In genomic region chr21:33780631-33781030, GRCh38 we compare ENCODE assay signal across 35 cellular contexts.
DNase-seq lines count a peak whose midpoint lies in the region; ATAC-seq and TF ChIP-seq lines count a peak whose summit lies in the region.
"Had no signal": no experiment of that assay in that cellular context is flagged by ENCODE, and none has a peak within 500 bp of the region (broad histone marks: within the 10 kb centered on the region; RNA-seq: fewer than 3 reads in every experiment).

No MANE protein-coding gene starts in this region.

- H3K36me3 Mint-ChIP-seq in chondrocyte (ENCODE audit: low read depth) = peaks cover 12% of the 10 kb centered on the region
- H3K36me3 Mint-ChIP-seq in CD8-positive, alpha-beta memory T cell = peaks cover 3 to 29% (median 5%) of the 10 kb centered on the region in 3 donors
- H3K36me3 Mint-ChIP-seq: CD4-positive, CD25-positive, alpha-beta regulatory T cell; stimulated activated effector memory CD8-positive, alpha-beta T cell treated with anti-CD3 and anti-CD28 coated beads, Interleukin-12 subunit alpha, Interleukin-12 subunit beta, amount 100 ng/mL, for 72 hours had no signal

- ATAC-seq in GM19035 (IDR thresholded peaks at IDR 0.05; ENCODE audit: unreplicated experiment) = no peak
- ATAC-seq: activated T-helper 17 cell treated with anti-CD3 and anti-CD28 coated beads, Interleukin-2, amount 50 U/mL, for 72 hours; HepG2; naive thymus-derived CD4-positive, alpha-beta T cell; stimulated activated effector memory CD8-positive, alpha-beta T cell treated with anti-CD3 and anti-CD28 coated beads, Interleukin-12 subunit alpha, Interleukin-12 subunit beta, amount 100 ng/mL, for 72 hours had no signal

- DNase-seq in A172 (ENCODE audit: low spot score) = peak; percentile 26
- DNase-seq in LHCN-M2 (ENCODE audit: low read depth) = peak; percentile 47
- DNase-seq in chondrocyte (ENCODE audit: low spot score) = no peak
- DNase-seq in iris pigment epithelial cell (ENCODE audit: low read depth) = peak; percentile 63
- no peak for DNase-seq in CD8-positive, alpha-beta memory T cell
- DNase-seq in occipital lobe (lab: John Stamatoyannopoulos, UW) = no peak
- DNase-seq in COLO668 (lab: John Stamatoyannopoulos, UW; ENCODE audit: unreplicated experiment) = no peak
- DNase-seq: activated CD4-positive, alpha-beta T cell treated with anti-CD3 and anti-CD28 coated beads for 4 hours; activated naive CD4-positive, alpha-beta T cell treated with anti-CD3 and anti-CD28 coated beads, Interleukin-2, amount 10 ng/mL, durations not matched to agents 7 days and 5 days; AML-193; amniotic stem cell; CD4-positive, CD25-positive, alpha-beta regulatory T cell; colonic mucosa; effector CD8-positive, alpha-beta T cell; foreskin fibroblast; HCEC 1CT; head of caudate nucleus; Karpas-422; naive thymus-derived CD4-positive, alpha-beta T cell; NCI-H146; SJCRH30; stimulated activated CD4-positive, alpha-beta T cell treated with anti-CD3 and anti-CD28 coated beads, Interleukin-15, amount 100 ng/mL, for 24 hours; substantia nigra; T1000; trophoblast cell had no signal

- peaks cover 31% of the 10 kb centered on the region for H3K4me1 Mint-ChIP-seq in chondrocyte (ENCODE audit: low read depth)
- no peaks in the 10 kb centered on the region for H3K4me1 Mint-ChIP-seq in CD8-positive, alpha-beta memory T cell
- H3K4me1 Mint-ChIP-seq: activated naive CD4-positive, alpha-beta T cell treated with anti-CD3 and anti-CD28 coated beads, Interleukin-2, amount 10 ng/mL, durations not matched to agents 7 days and 5 days; activated T-helper 17 cell treated with anti-CD3 and anti-CD28 coated beads, Interleukin-2, amount 50 U/mL, for 72 hours; CD4-positive, CD25-positive, alpha-beta regulatory T cell; naive thymus-derived CD4-positive, alpha-beta T cell; stimulated activated effector memory CD8-positive, alpha-beta T cell treated with anti-CD3 and anti-CD28 coated beads, Interleukin-12 subunit alpha, Interleukin-12 subunit beta, amount 100 ng/mL, for 72 hours had no signal

- no peaks in the 10 kb centered on the region for H3K4me1 ChIP-seq in CD8-positive, alpha-beta memory T cell (ENCODE audit: insufficient read depth, low read length)
- H3K4me1 ChIP-seq: breast epithelium, colonic mucosa, prostate gland had no signal

- CTCF ChIA-PET in CD8-positive, alpha-beta memory T cell (lab: Charles Lee) = no interaction called here

- H3K27ac ChIP-seq in CD8-positive, alpha-beta memory T cell (ENCODE audit: low read depth, low read length) = no peak overlapping the region
- H3K27ac ChIP-seq: 22Rv1, breast epithelium, colonic mucosa, neutrophil, prostate gland, SJCRH30, VCaP had no signal

- H3K36me3 ChIP-seq in CD8-positive, alpha-beta memory T cell (ENCODE audit: insufficient read depth, low read length) = no peaks in the 10 kb centered on the region
- H3K36me3 ChIP-seq: breast epithelium, colonic mucosa, prostate gland had no signal

- H3K4me3 ChIP-seq in CD8-positive, alpha-beta memory T cell (ENCODE audit: low read length) = no peak overlapping the region
- H3K4me3 ChIP-seq: breast epithelium, colonic mucosa, prostate gland, SJCRH30 had no signal

- POLR2A ChIA-PET in CD8-positive, alpha-beta memory T cell (lab: Charles Lee) = no interaction called here

- H3K9me3 ChIP-seq in CD8-positive, alpha-beta memory T cell (ENCODE audit: low read length) = no peaks in the 10 kb centered on the region
- H3K9me3 ChIP-seq: breast epithelium, colonic mucosa, neutrophil, prostate gland had no signal

- H3K27me3 ChIP-seq in CD8-positive, alpha-beta memory T cell (ENCODE audit: insufficient read depth, low read length, poor library complexity, severe bottlenecking) = no peaks in the 10 kb centered on the region
- H3K27me3 ChIP-seq: breast epithelium, colonic mucosa, neutrophil, SJCRH30 had no signal

- peaks cover 8% of the 10 kb centered on the region for H3K9me3 Mint-ChIP-seq in chondrocyte (ENCODE audit: low read depth)
- H3K9me3 Mint-ChIP-seq in CD8-positive, alpha-beta memory T cell = peaks cover 0 to 13% (median 4%) of the 10 kb centered on the region in 5 donors
- H3K9me3 Mint-ChIP-seq: activated naive CD4-positive, alpha-beta T cell treated with anti-CD3 and anti-CD28 coated beads, Interleukin-2, amount 10 ng/mL, durations not matched to agents 7 days and 5 days had no signal

- no peak for TF ChIP-seq CTCF in chondrocyte (IDR thresholded peaks at IDR 0.05)

- H3K27me3 Mint-ChIP-seq in chondrocyte (ENCODE audit: low read depth) = no peaks in the 10 kb centered on the region
- H3K27me3 Mint-ChIP-seq in CD8-positive, alpha-beta memory T cell = peaks cover 0 to 9% of the 10 kb centered on the region in 2 donors
- H3K27me3 Mint-ChIP-seq: activated naive CD4-positive, alpha-beta T cell treated with anti-CD3 and anti-CD28 coated beads, Interleukin-2, amount 10 ng/mL, durations not matched to agents 7 days and 5 days; activated T-helper 17 cell treated with anti-CD3 and anti-CD28 coated beads, Interleukin-2, amount 50 U/mL, for 72 hours had no signal

- H3K27ac Mint-ChIP-seq in chondrocyte (ENCODE audit: unreplicated experiment) = peak overlapping the region; percentile 57
- H3K27ac Mint-ChIP-seq in CD8-positive, alpha-beta memory T cell = no peak overlapping the region
- H3K27ac Mint-ChIP-seq: activated naive CD4-positive, alpha-beta T cell treated with anti-CD3 and anti-CD28 coated beads, Interleukin-2, amount 10 ng/mL, durations not matched to agents 7 days and 5 days; activated T-helper 17 cell treated with anti-CD3 and anti-CD28 coated beads, Interleukin-2, amount 50 U/mL, for 72 hours; CD4-positive, CD25-positive, alpha-beta regulatory T cell; mesothelial cell of epicardium; naive thymus-derived CD4-positive, alpha-beta T cell; stimulated activated effector memory CD8-positive, alpha-beta T cell treated with anti-CD3 and anti-CD28 coated beads, Interleukin-12 subunit alpha, Interleukin-12 subunit beta, amount 100 ng/mL, for 72 hours had no signal

- no peak overlapping the region for H3K4me3 Mint-ChIP-seq in chondrocyte (ENCODE audit: unreplicated experiment)
- H3K4me3 Mint-ChIP-seq in CD8-positive, alpha-beta memory T cell = no peak overlapping the region
- H3K4me3 Mint-ChIP-seq: activated naive CD4-positive, alpha-beta T cell treated with anti-CD3 and anti-CD28 coated beads, Interleukin-2, amount 10 ng/mL, durations not matched to agents 7 days and 5 days; activated T-helper 17 cell treated with anti-CD3 and anti-CD28 coated beads, Interleukin-2, amount 50 U/mL, for 72 hours; CD4-positive, CD25-positive, alpha-beta regulatory T cell; mesothelial cell of epicardium; naive thymus-derived CD4-positive, alpha-beta T cell; stimulated activated effector memory CD8-positive, alpha-beta T cell treated with anti-CD3 and anti-CD28 coated beads, Interleukin-12 subunit alpha, Interleukin-12 subunit beta, amount 100 ng/mL, for 72 hours had no signal

Comparison
In these comparisons a context has a peak if more than half of its experiments do, and no peak if none do; other contexts are left out.
1. DNase-seq: peak in A172 (single experiment), LHCN-M2 (single experiment) and iris pigment epithelial cell (single experiment); none in chondrocyte (single experiment), CD8-positive, alpha-beta memory T cell (0 of 5), occipital lobe (single experiment) and COLO668 (single experiment).